In genomic region chr5:77262685-77263084, GRCh38 we compare ENCODE assay signal across 18 cellular contexts. TPM values are rescaled to one million over a fixed set of nuclear protein-coding genes. Genes with fewer than 3 reads are reported as not detected.
A peak's percentile ranks its signal among the peaks of the same experiment; 100 is the strongest.
DNase-seq lines count a peak whose midpoint lies in the region; ATAC-seq and TF ChIP-seq lines count a peak whose summit lies in the region.
"Had no signal": no experiment of that assay in that cellular context is flagged by ENCODE, and none has a peak within 500 bp of the region (broad histone marks: within the 10 kb centered on the region; RNA-seq: fewer than 3 reads in every experiment).

No MANE protein-coding gene starts in this region.

- no peak for TF ChIP-seq CTCF in foreskin keratinocyte (conservative IDR thresholded peaks at IDR 0.05)

- no peak overlapping the region for H3K4me2 ChIP-seq in mesenchymal stem cell (ENCODE audit: low read length, poor library complexity, severe bottlenecking)

- no peaks in the 10 kb centered on the region for H3K4me1 ChIP-seq in mesenchymal stem cell (ENCODE audit: control insufficient read depth, insufficient read depth, low read depth, low read length)
- no peaks in the 10 kb centered on the region for H3K4me1 ChIP-seq in foreskin keratinocyte

- H3K9me3 ChIP-seq in mesenchymal stem cell (ENCODE audit: control insufficient read depth, low read length) = no peaks in the 10 kb centered on the region
- no peaks in the 10 kb centered on the region for H3K9me3 ChIP-seq in T-helper 17 cell (ENCODE audit: control insufficient read depth, low read length, poor library complexity, severe bottlenecking)

- no peak overlapping the region for H2BK15ac ChIP-seq in mesenchymal stem cell (ENCODE audit: low read depth, poor library complexity, severe bottlenecking)

- H3K27ac ChIP-seq in mesenchymal stem cell (ENCODE audit: low read length, poor library complexity, severe bottlenecking) = no peak overlapping the region
- H3K27ac ChIP-seq in foreskin keratinocyte = no peak overlapping the region

- no peak overlapping the region for H3K14ac ChIP-seq in mesenchymal stem cell (ENCODE audit: low read length in 2 of 2)

- H3K9ac ChIP-seq in mesenchymal stem cell (ENCODE audit: low read length) = no peak overlapping the region

- no peak overlapping the region for H2BK12ac ChIP-seq in mesenchymal stem cell (ENCODE audit: low read length in 2 of 2)

- H3K4me3 Mint-ChIP-seq in T-helper 17 cell = no peak overlapping the region

- intact Hi-C loops in left cardiac atrium (cut with DNase I) = no loop called here

- H3K27ac Mint-ChIP-seq in T-helper 17 cell = no peak overlapping the region

- DNase-seq in CD1c-positive myeloid dendritic cell (ENCODE audit: extremely low spot score) = peak; percentile 26
- peak; percentile 2 for DNase-seq in G401 (ENCODE audit: low spot score)
- peak; percentile 36 for DNase-seq in NCI-H69 (lab: John Stamatoyannopoulos, UW)
- peak; percentile 19 for DNase-seq in mesenchymal stem cell
- DNase-seq in foreskin keratinocyte = no peak
- no peak for DNase-seq in T-helper 17 cell
- no peak for DNase-seq in left cardiac atrium
- DNase-seq: C1 segment of cervical spinal cord, GDM1, GOT3, KBM-7, NCI-H1105 treated with DMSO at 0.1 percent for 48 hours, NCI-H1694, NCI-H446 treated with DMSO at 0.1 percent for 48 hours, T-helper 2 cell had no signal

- H2AFZ ChIP-seq in mesenchymal stem cell (ENCODE audit: low read depth, low read length) = no peak overlapping the region

- no peaks in the 10 kb centered on the region for H3K79me1 ChIP-seq in mesenchymal stem cell (replicated peaks; ENCODE audit: low read length, poor library complexity, severe bottlenecking)

- WGBS in mesenchymal stem cell = no CpG with 5 or more reads among the region's 1 CpG

- no peak overlapping the region for H2AK5ac ChIP-seq in mesenchymal stem cell (ENCODE audit: low read length, severe bottlenecking)

- H3K27me3 ChIP-seq in mesenchymal stem cell (ENCODE audit: control insufficient read depth in 1 of 2, insufficient read depth in 1 of 2, low read length in 2 of 2) (peaks cover 7 to 9% of the 10 kb centered on the region in 2 experiments), foreskin keratinocyte (peaks cover 22% of the 10 kb centered on the region)

- peaks cover 15% of the 10 kb centered on the region for H3K27me3 Mint-ChIP-seq in T-helper 17 cell

- ATAC-seq in foreskin keratinocyte (no peak), GM21786 (IDR thresholded peaks at IDR 0.05; ENCODE audit: unreplicated experiment) (no peak), T-helper 17 cell (no peak), left cardiac atrium (no peak)
- ATAC-seq: GM12878, HepG2 had no signal

- no peak overlapping the region for H2BK120ac ChIP-seq in mesenchymal stem cell (ENCODE audit: low read depth, low read length)

- no peak overlapping the region for H2BK5ac ChIP-seq in mesenchymal stem cell (ENCODE audit: low read depth, low read length, poor library complexity, severe bottlenecking)

- no peak overlapping the region for H4K8ac ChIP-seq in mesenchymal stem cell (ENCODE audit: low read length)

- in situ Hi-C loops in G401 (cut with HindIII; ENCODE audit: low sequenced_read_pairs) = no loop called here

- H3K36me3 ChIP-seq in mesenchymal stem cell (ENCODE audit: control insufficient read depth in 1 of 2, insufficient read depth in 2 of 2, low read depth in 1 of 2, low read length in 2 of 2) = no peaks in the 10 kb centered on the region

- H3K18ac ChIP-seq in mesenchymal stem cell (ENCODE audit: low read depth in 1 of 2, low read length in 2 of 2) = no peak overlapping the region

- no peaks in the 10 kb centered on the region for H3K4me1 Mint-ChIP-seq in T-helper 17 cell

- no peak overlapping the region for H4K91ac ChIP-seq in mesenchymal stem cell (ENCODE audit: low read length)

- H3K23ac ChIP-seq in mesenchymal stem cell (ENCODE audit: low read length in 2 of 2) = no peak overlapping the region

- no peak overlapping the region for H3K4ac ChIP-seq in mesenchymal stem cell (ENCODE audit: low read depth in 1 of 2, low read length in 2 of 2)

- no peak overlapping the region for H3K4me3 ChIP-seq in mesenchymal stem cell (ENCODE audit: insufficient read depth in 1 of 2, low read depth in 1 of 2, low read length in 2 of 2)
- H3K4me3 ChIP-seq: GM12878 had no signal

- no peaks in the 10 kb centered on the region for H3K36me3 Mint-ChIP-seq in T-helper 17 cell (ENCODE audit: low read depth)

RNA-seq across cellular contexts. Expression of gene PDE8B, which starts 52.2 kb away (rescaled TPM):
- total RNA-seq in G401 (2014; rRNA removed; shearing (Covaris generic)) = 0.68 and 5.6 TPM in 2 replicates
- 0.18 TPM for polyA plus RNA-seq in mesenchymal stem cell (2013, experiment 1 of 2)
- 0.29 TPM for polyA plus RNA-seq in mesenchymal stem cell (2013, experiment 2 of 2)
- total RNA-seq in foreskin keratinocyte (not detected in 2 replicates), T-helper 17 cell (under 1 TPM in 1 of 2 donors, not detected in 1; 0.29 TPM), left cardiac atrium (10 to 100 TPM; 20.8 to 40.2 TPM)
- polyA plus RNA-seq in foreskin keratinocyte = not detected in 2 replicates
- total RNA-seq: HepG2 had no signal

Comparison
In these comparisons a context has a peak if more than half of its experiments do, and no peak if none do; other contexts are left out.
1. DNase-seq: peak in CD1c-positive myeloid dendritic cell (single experiment), G401 (single experiment), NCI-H69 (single experiment) and mesenchymal stem cell (single experiment); none in foreskin keratinocyte (0 of 2), T-helper 17 cell (0 of 3) and left cardiac atrium (single experiment).